In the genomic region with DNA sequence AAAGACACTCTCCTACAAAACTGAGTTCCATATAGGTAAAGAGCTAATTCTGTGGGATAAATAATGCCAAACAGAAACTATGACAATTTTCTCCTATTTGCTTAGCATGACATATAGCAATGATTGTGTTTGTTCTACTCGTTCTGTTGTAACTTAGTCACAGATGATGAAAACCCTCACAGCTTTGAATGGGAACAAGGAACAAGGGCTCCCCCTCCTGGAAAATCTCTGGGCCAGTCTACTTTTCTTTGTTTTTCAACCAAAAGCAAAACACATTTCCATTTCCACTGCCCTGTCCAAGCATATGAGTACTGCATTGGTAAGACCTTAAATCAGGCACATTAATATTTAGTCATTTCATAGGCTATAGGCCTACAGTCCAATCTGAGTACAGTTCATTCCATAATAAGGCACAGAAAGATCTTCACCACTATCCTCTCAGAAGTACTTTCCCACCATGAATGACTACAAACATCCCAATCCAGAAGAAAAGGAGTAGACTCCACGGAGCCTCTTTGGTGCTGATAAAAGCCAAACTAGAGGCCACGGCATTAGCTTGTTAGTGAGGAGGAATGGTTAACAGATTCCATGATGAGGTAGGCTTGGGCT, we compare ENCODE assay signal across 8 cellular contexts.
DNase-seq lines count a peak whose midpoint lies in the region; ATAC-seq, FAIRE-seq and TF ChIP-seq lines count a peak whose summit lies in the region.

No MANE protein-coding gene starts in this region.

- H3K36me3 ChIP-seq in GM23338 (ENCODE audit: insufficient read depth) (no peaks in the 10 kb centered on the region), bronchial epithelial cell (ENCODE audit: control insufficient read depth, insufficient read depth, low read length) (no peaks in the 10 kb centered on the region)

- intact Hi-C loops in CD14-positive monocyte (cut with micrococcal nuclease), result loop anchor here in 1 of 2 donors (10.0 kb wide), 1 partner anchor 63 kb away; a partner anchor contains a TSS

- peaks cover 52% of the 10 kb centered on the region for H3K4me1 Mint-ChIP-seq in CD14-positive monocyte
- no peaks in the 10 kb centered on the region for H3K4me1 Mint-ChIP-seq in GM23338

- no peak for FAIRE-seq in bronchial epithelial cell (lab: Jason Lieb, UNC)

- H3F3A ChIP-seq in GM23338 (replicated peaks; ENCODE audit: low read depth), result no peaks in the 10 kb centered on the region

- H3K27me3 Mint-ChIP-seq in CD14-positive monocyte (ENCODE audit: low read depth in 3 of 3) (no peaks in the 10 kb centered on the region), GM23338 (ENCODE audit: insufficient read depth, low read depth, poor library complexity) (no peaks in the 10 kb centered on the region)

- peak; percentile 72 for ATAC-seq in GM23338
- no peak for ATAC-seq in GM21825 (IDR thresholded peaks at IDR 0.05; ENCODE audit: unreplicated experiment)
- no peak for ATAC-seq in GM21423 (IDR thresholded peaks at IDR 0.05; ENCODE audit: unreplicated experiment)

- no peaks in the 10 kb centered on the region for H3K79me2 ChIP-seq in GM23338 (replicated peaks; ENCODE audit: insufficient read depth)

- DNase-seq in CD14-positive monocyte (ENCODE audit: low spot score) (peak; percentile 54), GM23338 (ENCODE audit: low spot score) (peak; percentile 79), NOMO-1 (lab: John Stamatoyannopoulos, UW; ENCODE audit: unreplicated experiment in 2 of 2) (peak; percentile 23 to 77), bronchial epithelial cell (ENCODE audit: low read depth) (peak; percentile 88), kidney tubule cell (ENCODE audit: low spot score) (peak; percentile 71), superior temporal gyrus (ENCODE audit: extremely low spot score) (peak; percentile 94)

- TF ChIP-seq CTCF in CD14-positive monocyte (IDR thresholded peaks at IDR 0.05) (peak; percentile 75), GM23338 (conservative IDR thresholded peaks at IDR 0.05; ENCODE audit: low read depth in 2 of 2) (peak; percentile 76 to 83), bronchial epithelial cell (IDR thresholded peaks at IDR 0.05; ENCODE audit: insufficient read depth, low read length, severe bottlenecking) (peak; percentile 72)

- H3K4me3 Mint-ChIP-seq in CD14-positive monocyte (no peak overlapping the region), GM23338 (no peak overlapping the region)

- H3K27ac ChIP-seq in GM23338 (ENCODE audit: low read depth), result no peak overlapping the region

- H3K4me2 ChIP-seq in GM23338, result no peak overlapping the region

- no peaks in the 10 kb centered on the region for H3K9me2 ChIP-seq in GM23338 (ENCODE audit: insufficient read depth)

- no peaks in the 10 kb centered on the region for H4K20me1 ChIP-seq in GM23338 (replicated peaks; ENCODE audit: insufficient read depth)

- H3K4me3 ChIP-seq in GM23338 (no peak overlapping the region), bronchial epithelial cell (ENCODE audit: low read depth, low read length) (no peak overlapping the region)

- H3K27ac Mint-ChIP-seq in CD14-positive monocyte, result peak overlapping the region; percentile 87 to 98 (median 91)
- peak overlapping the region; percentile 75 for H3K27ac Mint-ChIP-seq in GM23338

- H3K4me1 ChIP-seq in GM23338 (ENCODE audit: insufficient read depth), result no peaks in the 10 kb centered on the region

- peak overlapping the region; percentile 74 for H2AFZ ChIP-seq in GM23338

- H3K36me3 Mint-ChIP-seq in CD14-positive monocyte, result peaks cover 17 to 26% of the 10 kb centered on the region in 2 donors
- no peaks in the 10 kb centered on the region for H3K36me3 Mint-ChIP-seq in GM23338 (ENCODE audit: low read depth)

- H3K9me3 Mint-ChIP-seq in CD14-positive monocyte, result peaks cover 5 to 11% (median 7%) of the 10 kb centered on the region in 7 donors
- H3K9me3 Mint-ChIP-seq in GM23338, result no peaks in the 10 kb centered on the region; the same call in 2 of the 3 replicates

- no peaks in the 10 kb centered on the region for H3K27me3 ChIP-seq in GM23338 (ENCODE audit: insufficient read depth)
- no peaks in the 10 kb centered on the region for H3K27me3 ChIP-seq in bronchial epithelial cell (ENCODE audit: control insufficient read depth, insufficient read depth, low read length)

TF ChIP-seq in GM23338, 12 proteins besides CTCF, POLR2A, EP300 and RAD21:
- TF ChIP-seq JUNB (IDR thresholded peaks at IDR 0.05; ENCODE audit: unreplicated experiment) (no peak), CREB1 (CRISPR knock-in tag; IDR thresholded peaks at IDR 0.05; ENCODE audit: low read depth) (no peak), ZNF331 (CRISPR knock-in tag; IDR thresholded peaks at IDR 0.05; ENCODE audit: low read depth) (no peak), EZH2 (IDR thresholded peaks at IDR 0.05; ENCODE audit: low read depth, unreplicated experiment) (no peak), ZNF114 (CRISPR knock-in tag; IDR thresholded peaks at IDR 0.05) (no peak)
